ENCODE assay signal across 8 cellular contexts in the genomic region with DNA sequence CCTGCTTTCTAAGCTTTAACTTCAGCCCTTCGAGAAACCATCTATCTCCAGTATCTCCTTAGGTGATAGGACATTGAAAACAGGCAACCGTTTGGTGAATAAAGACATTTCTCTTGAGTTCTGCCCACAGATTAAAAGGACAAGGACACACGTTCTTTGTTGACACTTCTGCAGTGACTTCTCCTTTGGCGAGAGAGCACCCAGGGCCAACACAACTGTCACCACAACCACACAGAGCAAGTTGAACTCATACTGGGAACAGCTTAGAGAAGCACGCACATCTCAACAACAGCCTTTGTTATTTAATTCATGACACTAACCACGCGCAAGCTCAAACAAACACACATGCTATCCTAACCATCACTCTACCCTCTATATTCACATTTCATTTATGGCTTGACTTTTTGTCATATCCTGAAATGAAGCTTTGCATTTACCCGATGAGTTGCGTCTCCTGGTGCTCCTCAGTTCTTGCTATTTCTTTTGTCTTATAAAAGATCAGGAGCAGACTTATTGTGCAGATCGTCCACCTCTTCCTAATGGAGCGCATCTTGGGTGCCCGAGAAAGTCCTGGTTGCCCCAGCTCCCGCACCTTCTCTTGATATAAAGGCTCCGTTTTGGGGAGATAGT. TPM values are rescaled to one million over a fixed set of nuclear protein-coding genes. Genes with fewer than 3 reads are reported as not detected.
DNase-seq lines count a peak whose midpoint lies in the region; ATAC-seq and TF ChIP-seq lines count a peak whose summit lies in the region.

No MANE protein-coding gene starts in this region.

- H3K4me3 ChIP-seq in iPS-18c (ENCODE audit: insufficient read depth, low read depth, low read length) = peak overlapping the region; percentile 54
- H3K4me3 ChIP-seq in spleen = peak overlapping the region; percentile 69 to 88 (median 74)

- peak overlapping the region; percentile 88 to 97 (median 94) for H3K27ac ChIP-seq in spleen

- no peaks in the 10 kb centered on the region for H3K27me3 Mint-ChIP-seq in activated naive CD8-positive, alpha-beta T cell treated with anti-CD3 and anti-CD28 coated beads, Interleukin-2, amount 50 U/mL, for 24 hours

- peaks cover 40% of the 10 kb centered on the region for H3K4me1 Mint-ChIP-seq in activated naive CD8-positive, alpha-beta T cell treated with anti-CD3 and anti-CD28 coated beads, Interleukin-2, amount 50 U/mL, for 24 hours

- no peaks in the 10 kb centered on the region for H3K9me3 Mint-ChIP-seq in activated naive CD8-positive, alpha-beta T cell treated with anti-CD3 and anti-CD28 coated beads, Interleukin-2, amount 50 U/mL, for 24 hours

- H3K27ac Mint-ChIP-seq in activated naive CD8-positive, alpha-beta T cell treated with anti-CD3 and anti-CD28 coated beads, Interleukin-2, amount 50 U/mL, for 24 hours = peak overlapping the region; percentile 100

- WGBS in spleen, 5 donors = 0 to 1% (median 1%) methylated on average over 14 of the region's 14 CpGs

- H3K4me1 ChIP-seq in spleen = peaks cover 18 to 61% (median 44%) of the 10 kb centered on the region in 6 donors

- DNase-seq in GF-D8 (lab: John Stamatoyannopoulos, UW) (peak; percentile 3), NOMO-1 treated with DMSO at 0.1 percent for 48 hours (lab: John Stamatoyannopoulos, UW; ENCODE audit: unreplicated experiment) (peak; percentile 56), spleen (peak; percentile 73), NCI-H2227 (lab: John Stamatoyannopoulos, UW; ENCODE audit: unreplicated experiment) (no peak), NCI-H187 (lab: John Stamatoyannopoulos, UW) (no peak), T1000 (lab: John Stamatoyannopoulos, UW) (no peak)
- DNase-seq in activated naive CD8-positive, alpha-beta T cell treated with anti-CD3 and anti-CD28 coated beads, Interleukin-2, amount 50 U/mL, for 24 hours = no peak

- peak in 1 of 3 donors; percentile 9 for TF ChIP-seq POLR2A in spleen (IDR thresholded peaks at IDR 0.05)

- TF ChIP-seq CTCF in spleen (IDR thresholded peaks at IDR 0.05 in 8 of 11, conservative IDR thresholded peaks at IDR 0.05 in 3 of 11) = peak in 1 of 11 experiments; percentile 2

- intact Hi-C loops in spleen (cut with DNase I; ENCODE audit: low total_unique reads) = loop anchor here (5.0 to 10.0 kb wide), 3 partner anchors 58 to 370 kb away; no protein-coding TSS in a partner anchor

- ATAC-seq in activated naive CD8-positive, alpha-beta T cell treated with anti-CD3 and anti-CD28 coated beads, Interleukin-2, amount 50 U/mL, for 24 hours = peak; percentile 7

- H3K9me3 ChIP-seq in iPS-18c (ENCODE audit: control insufficient read depth, insufficient read depth, low read length) (no peaks in the 10 kb centered on the region), spleen (no peaks in the 10 kb centered on the region)

- peak overlapping the region; percentile 99 for H3K4me3 Mint-ChIP-seq in activated naive CD8-positive, alpha-beta T cell treated with anti-CD3 and anti-CD28 coated beads, Interleukin-2, amount 50 U/mL, for 24 hours

- no peaks in the 10 kb centered on the region for H3K27me3 ChIP-seq in spleen (replicated peaks in 1 of 7)

- H3K36me3 Mint-ChIP-seq in activated naive CD8-positive, alpha-beta T cell treated with anti-CD3 and anti-CD28 coated beads, Interleukin-2, amount 50 U/mL, for 24 hours (ENCODE audit: low read depth) = peaks cover 21% of the 10 kb centered on the region

- no peaks in the 10 kb centered on the region for H3K36me3 ChIP-seq in spleen

RNA-seq across cellular contexts. Expression of gene ST8SIA4, which starts 0.6 kb away (rescaled TPM):
- 10 to 100 TPM; 37.0 to 56.1 (median 48.2) TPM for total RNA-seq in spleen
- polyA plus RNA-seq in spleen = 1 to 10 TPM; 6.5 to 8.3 (median 6.9) TPM

Comparison
In these comparisons a context has a peak if more than half of its experiments do, and no peak if none do; other contexts are left out.
1. DNase-seq: peak in GF-D8 (single experiment), NOMO-1 treated with DMSO at 0.1 percent for 48 hours (single experiment) and spleen (single experiment); none in activated naive CD8-positive, alpha-beta T cell treated with anti-CD3 and anti-CD28 coated beads, Interleukin-2, amount 50 U/mL, for 24 hours (single experiment), NCI-H2227 (single experiment), NCI-H187 (0 of 2) and T1000 (single experiment).